Comparison of ENCODE assay signal across 21 cellular contexts in the genomic region with DNA sequence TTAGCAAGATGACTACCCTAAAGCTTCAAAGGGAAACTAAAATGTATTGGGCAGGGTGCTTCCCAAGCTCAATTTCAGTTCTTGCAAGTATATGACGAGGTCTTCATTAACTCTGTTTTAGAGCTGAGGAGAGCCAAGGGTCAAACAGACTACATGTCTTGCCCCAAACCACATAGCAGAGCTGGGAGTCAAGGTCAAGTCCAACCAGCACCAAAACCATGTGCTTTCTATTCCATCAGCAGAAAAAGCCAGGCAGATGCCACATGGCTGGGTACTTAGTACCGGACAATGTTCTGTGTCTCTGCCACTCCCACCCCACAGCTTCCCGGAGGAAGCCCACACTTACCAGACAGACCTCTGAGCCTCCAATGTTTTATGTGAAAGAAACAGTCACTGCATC. TPM values are rescaled to one million over a fixed set of nuclear protein-coding genes. Genes with fewer than 3 reads are reported as not detected.
DNase-seq lines count a peak whose midpoint lies in the region; ATAC-seq and TF ChIP-seq lines count a peak whose summit lies in the region.
"Had no signal": no experiment of that assay in that cellular context is flagged by ENCODE, and none has a peak within 500 bp of the region (broad histone marks: within the 10 kb centered on the region; RNA-seq: fewer than 3 reads in every experiment).

No MANE protein-coding gene starts in this region.

- H3K27me3 ChIP-seq in hepatocyte = no peaks in the 10 kb centered on the region
- H3K27me3 ChIP-seq in tibial artery = no peaks in the 10 kb centered on the region
- peaks cover 7% of the 10 kb centered on the region for H3K27me3 ChIP-seq in CD4-positive, alpha-beta T cell (ENCODE audit: control insufficient read depth, insufficient read depth, low read length)
- H3K27me3 ChIP-seq: BE2C, body of pancreas, neural progenitor cell had no signal

- H3K9me3 Mint-ChIP-seq in HFFc6 (no peaks in the 10 kb centered on the region), nephron progenitor cell (no peaks in the 10 kb centered on the region)
- no peaks in the 10 kb centered on the region for H3K9me3 Mint-ChIP-seq in CD4-positive, alpha-beta T cell
- H3K9me3 Mint-ChIP-seq: activated naive CD4-positive, alpha-beta T cell treated with anti-CD3 and anti-CD28 coated beads, Interleukin-2, amount 50 U/mL, for 72 hours; neural progenitor cell; T-helper 1 cell treated with Interleukin-12 subunit alpha and Interleukin-12 subunit beta and Interleukin-4 antibody, amounts not matched to agents 30 μg/mL and 1 μg/mL, for 36 hours had no signal

- H3K79me2 ChIP-seq in hepatocyte = peaks cover 7% of the 10 kb centered on the region

- H4K20me1 ChIP-seq in hepatocyte (ENCODE audit: insufficient read depth, poor library complexity, severe bottlenecking) = no peaks in the 10 kb centered on the region

- H3K4me2 ChIP-seq in hepatocyte = peak overlapping the region; percentile 35
- H3K4me2 ChIP-seq: KMS-11, neural progenitor cell had no signal

- H3K4me3 Mint-ChIP-seq in HFFc6 (peak overlapping the region; percentile 75), nephron progenitor cell (no peak overlapping the region)
- H3K4me3 Mint-ChIP-seq in CD4-positive, alpha-beta T cell = no peak overlapping the region
- H3K4me3 Mint-ChIP-seq: neural progenitor cell; T-helper 1 cell treated with Interleukin-12 subunit alpha and Interleukin-12 subunit beta and Interleukin-4 antibody, amounts not matched to agents 30 μg/mL and 1 μg/mL, for 36 hours had no signal

- intact Hi-C loops in tibial artery (cut with DNase I; ENCODE audit: low total_unique reads) = no loop called here
- intact Hi-C loops in CD4-positive, alpha-beta T cell (cut with DNase I, micrococcal nuclease) = no loop called here

- H3K4me1 ChIP-seq in hepatocyte (ENCODE audit: insufficient read depth) (peaks cover 26% of the 10 kb centered on the region), tibial artery (peaks cover 0 to 77% (median 37%) of the 10 kb centered on the region in 4 donors)
- H3K4me1 ChIP-seq: neural progenitor cell had no signal

- H2AFZ ChIP-seq in hepatocyte = no peak overlapping the region
- H2AFZ ChIP-seq: neural progenitor cell had no signal

- DNase-seq in HFFc6 = no peak
- DNase-seq in choroid plexus epithelial cell (ENCODE audit: low read depth) = peak; percentile 61
- no peak for DNase-seq in hepatocyte (ENCODE audit: low spot score)
- no peak for DNase-seq in tibial artery
- no peak for DNase-seq in nephron progenitor cell
- no peak for DNase-seq in NCI-H510A treated with DMSO at 0.1 percent for 48 hours (lab: John Stamatoyannopoulos, UW)
- no peak for DNase-seq in CD4-positive, alpha-beta T cell
- DNase-seq: activated CD4-positive, alpha-beta T cell treated with anti-CD3 and anti-CD28 coated beads, Interleukin-2, amount 50 U/mL, for 48 hours; activated T-cell treated with anti-CD3 and anti-CD28 coated beads for 4 hours; BE2C; body of pancreas; dermis blood vessel endothelial cell; NCI-H1048; NCI-H524 treated with DMSO at 0.1 percent for 48 hours; SHP77; stimulated activated naive CD4-positive, alpha-beta T cell treated with Interleukin-2 at 50 U/mL for 16 hours; WERI-Rb-1 had no signal

- no peak for ATAC-seq in CD4-positive, alpha-beta T cell (ENCODE audit: poor library complexity)
- ATAC-seq: activated naive CD4-positive, alpha-beta T cell treated with anti-CD3 and anti-CD28 coated beads, Interleukin-2, amount 50 U/mL, for 72 hours; body of pancreas had no signal

- POLR2A ChIA-PET in CD4-positive, alpha-beta T cell (lab: Charles Lee) = no interaction called here

- CTCF ChIA-PET in CD4-positive, alpha-beta T cell (lab: Charles Lee) = no interaction called here

- WGBS in hepatocyte (ENCODE audit: low lambda C conversion rate, missing lambda C conversion rate) = 67% methylated on average over 3 of the region's 3 CpGs

- H3K27ac ChIP-seq in hepatocyte (peak overlapping the region; percentile 17), tibial artery (peak overlapping the region; percentile 30 to 47)
- no peak overlapping the region for H3K27ac ChIP-seq in CD4-positive, alpha-beta T cell (ENCODE audit: low read depth, low read length)
- H3K27ac ChIP-seq: body of pancreas, KMS-11, neural progenitor cell, WERI-Rb-1 had no signal

- no peaks in the 10 kb centered on the region for H3K9me3 ChIP-seq in hepatocyte (ENCODE audit: low read depth)
- no peaks in the 10 kb centered on the region for H3K9me3 ChIP-seq in tibial artery
- no peaks in the 10 kb centered on the region for H3K9me3 ChIP-seq in CD4-positive, alpha-beta T cell (ENCODE audit: control insufficient read depth, low read length)
- H3K9me3 ChIP-seq: BE2C had no signal

- H3K36me3 ChIP-seq in hepatocyte (replicated peaks; ENCODE audit: insufficient read depth, low read depth) (no peaks in the 10 kb centered on the region), tibial artery (no peaks in the 10 kb centered on the region)
- H3K36me3 ChIP-seq: BE2C, neural progenitor cell, WERI-Rb-1 had no signal

- H3K27me3 Mint-ChIP-seq in HFFc6 (ENCODE audit: insufficient read depth) (no peaks in the 10 kb centered on the region), nephron progenitor cell (ENCODE audit: low read depth, poor library complexity) (peaks cover under 1% of the 10 kb centered on the region)
- peaks cover 20% of the 10 kb centered on the region for H3K27me3 Mint-ChIP-seq in CD4-positive, alpha-beta T cell

- TF ChIP-seq CTCF in HFFc6 (IDR thresholded peaks at IDR 0.05) (no peak), choroid plexus epithelial cell (conservative IDR thresholded peaks at IDR 0.05; ENCODE audit: low read depth, low read length) (no peak), hepatocyte (IDR thresholded peaks at IDR 0.05; ENCODE audit: poor library complexity) (no peak), tibial artery (IDR thresholded peaks at IDR 0.05) (no peak), nephron progenitor cell (IDR thresholded peaks at IDR 0.05) (no peak)
- no peak for TF ChIP-seq CTCF in CD4-positive, alpha-beta T cell (IDR thresholded peaks at IDR 0.05)

- peaks cover 50% of the 10 kb centered on the region for H3K36me3 Mint-ChIP-seq in HFFc6 (ENCODE audit: low read depth)
- peaks cover 22% of the 10 kb centered on the region for H3K36me3 Mint-ChIP-seq in nephron progenitor cell (ENCODE audit: low read depth)
- H3K36me3 Mint-ChIP-seq in CD4-positive, alpha-beta T cell (ENCODE audit: low read depth) = no peaks in the 10 kb centered on the region
- H3K36me3 Mint-ChIP-seq: activated naive CD4-positive, alpha-beta T cell treated with anti-CD3 and anti-CD28 coated beads, Interleukin-2, amount 50 U/mL, for 72 hours had no signal

- H3K4me3 ChIP-seq in choroid plexus epithelial cell (ENCODE audit: low read depth, low read length) (peak overlapping the region; percentile 19), hepatocyte (no peak overlapping the region), tibial artery (no peak overlapping the region)
- H3K4me3 ChIP-seq: body of pancreas, neural progenitor cell had no signal

- H3K9me2 ChIP-seq in hepatocyte (replicated peaks; ENCODE audit: insufficient read depth) = no peaks in the 10 kb centered on the region

- H3K4me1 Mint-ChIP-seq in HFFc6 (ENCODE audit: low read depth) = peaks cover 99% of the 10 kb centered on the region
- peaks cover 72% of the 10 kb centered on the region for H3K4me1 Mint-ChIP-seq in nephron progenitor cell
- H3K4me1 Mint-ChIP-seq in CD4-positive, alpha-beta T cell (ENCODE audit: low read depth) = no peaks in the 10 kb centered on the region

- H3K27ac Mint-ChIP-seq in HFFc6 (peak overlapping the region; percentile 91), nephron progenitor cell (no peak overlapping the region)
- H3K27ac Mint-ChIP-seq in CD4-positive, alpha-beta T cell = no peak overlapping the region
- H3K27ac Mint-ChIP-seq: activated naive CD4-positive, alpha-beta T cell treated with anti-CD3 and anti-CD28 coated beads, Interleukin-2, amount 50 U/mL, for 72 hours; neural progenitor cell; T-helper 1 cell treated with Interleukin-12 subunit alpha and Interleukin-12 subunit beta and Interleukin-4 antibody, amounts not matched to agents 30 μg/mL and 1 μg/mL, for 36 hours had no signal

RNA-seq across cellular contexts. Expression of a gene that starts 17.6 kb away (rescaled TPM):
- 100 to 1,000 TPM in 5 of 6 experiments, 10 to 100 TPM in 1; 97.3 to 125 (median 113) TPM for total RNA-seq in HFFc6 (2021; fragmentation: NEBNext Ultra II Directional; extraction: Animal tissue kit (Norgen Biotek cat#: 25700))
- total RNA-seq in hepatocyte = 43.1 and 52.8 TPM in 2 replicates
- polyA plus RNA-seq in hepatocyte = 60.4 and 65.7 TPM in 2 replicates
- total RNA-seq in CD4-positive, alpha-beta T cell = under 1 TPM in 1 of 2 experiments, not detected in 1; 0.19 TPM
- total RNA-seq: activated naive CD4-positive, alpha-beta T cell treated with anti-CD3 and anti-CD28 coated beads, Interleukin-2, amount 50 U/mL, for 72 hours had no signal

Comparison
In these comparisons a context has a peak if more than half of its experiments do, and no peak if none do; other contexts are left out.
1. RNA of a gene that starts 17.6 kb away (total RNA-seq): 97.3 to 125 TPM in HFFc6 and 43.1 to 52.8 TPM in hepatocyte; 0.19 TPM in CD4-positive, alpha-beta T cell; every median in the first group is over 10 times any median in the second.